ENCODE assay signal across 11 cellular contexts in genomic region chr4:101953949-101954348, GRCh38.
DNase-seq lines count a peak whose midpoint lies in the region; TF ChIP-seq lines count a peak whose summit lies in the region.
"Had no signal": no experiment of that assay in that cellular context is flagged by ENCODE, and none has a peak within 500 bp of the region (broad histone marks: within the 10 kb centered on the region; RNA-seq: fewer than 3 reads in every experiment).

No MANE protein-coding gene starts in this region.

- H3K4me1 ChIP-seq in A673 (ENCODE audit: insufficient read depth, low read length, poor library complexity, severe bottlenecking) (no peaks in the 10 kb centered on the region), adipocyte (ENCODE audit: control insufficient read depth, insufficient read depth, low read length) (peaks cover 22% of the 10 kb centered on the region), testis (peaks cover 5% of the 10 kb centered on the region), ovary (ENCODE audit: insufficient read depth) (no peaks in the 10 kb centered on the region)
- H3K4me1 ChIP-seq in CD8-positive, alpha-beta memory T cell (ENCODE audit: insufficient read depth, low read length) = no peaks in the 10 kb centered on the region

- intact Hi-C loops in A673 (cut with micrococcal nuclease; ENCODE audit: unreplicated experiment) (no loop called here), testis (cut with DNase I; ENCODE audit: low total_unique reads) (no loop called here), ovary (cut with DNase I) (no loop called here)

- H3K9me3 Mint-ChIP-seq in CD8-positive, alpha-beta memory T cell = no peaks in the 10 kb centered on the region
- H3K9me3 Mint-ChIP-seq: activated naive CD4-positive, alpha-beta T cell treated with anti-CD3 and anti-CD28 coated beads, Interleukin-2, amount 50 U/mL, for 24 hours; CD4-positive, alpha-beta T cell had no signal

- no TSS peak for BruUV-seq in A673 (replicated peaks; lab: Mats Ljungman, UMichigan)

- 29 to 44% methylated on average over 4 of the region's 4 CpGs for WGBS in testis, 2 donors
- WGBS in ovary, 3 donors = 3 to 7% (median 6%) methylated on average over 4 of the region's 4 CpGs

- H3K36me3 Mint-ChIP-seq in CD8-positive, alpha-beta memory T cell = no peaks in the 10 kb centered on the region
- H3K36me3 Mint-ChIP-seq: activated naive CD4-positive, alpha-beta T cell treated with anti-CD3 and anti-CD28 coated beads, Interleukin-2, amount 50 U/mL, for 24 hours had no signal

- no peak overlapping the region for H3K4me3 Mint-ChIP-seq in CD8-positive, alpha-beta memory T cell
- H3K4me3 Mint-ChIP-seq: activated naive CD4-positive, alpha-beta T cell treated with anti-CD3 and anti-CD28 coated beads, Interleukin-2, amount 50 U/mL, for 24 hours; CD4-positive, alpha-beta T cell had no signal

- H3K27me3 ChIP-seq in A673 (replicated peaks; ENCODE audit: insufficient read depth, low read depth, low read length, poor library complexity) = no peaks in the 10 kb centered on the region
- no peaks in the 10 kb centered on the region for H3K27me3 ChIP-seq in adipocyte (replicated peaks; ENCODE audit: control insufficient read depth, insufficient read depth, low read length)
- H3K27me3 ChIP-seq in testis = no peaks in the 10 kb centered on the region
- H3K27me3 ChIP-seq in ovary = no peaks in the 10 kb centered on the region
- no peaks in the 10 kb centered on the region for H3K27me3 ChIP-seq in CD8-positive, alpha-beta memory T cell (ENCODE audit: insufficient read depth, low read length, poor library complexity, severe bottlenecking)

- TF ChIP-seq POLR2A in testis (IDR thresholded peaks at IDR 0.05) (no peak), ovary (IDR thresholded peaks at IDR 0.05) (no peak)

- H3K36me3 ChIP-seq in A673 (ENCODE audit: insufficient read depth, low read length, poor library complexity, severe bottlenecking) (no peaks in the 10 kb centered on the region), adipocyte (ENCODE audit: control insufficient read depth, insufficient read depth, low read length, severe bottlenecking) (no peaks in the 10 kb centered on the region), testis (ENCODE audit: low read depth, missing control alignments) (no peaks in the 10 kb centered on the region), ovary (no peaks in the 10 kb centered on the region)
- H3K36me3 ChIP-seq in CD8-positive, alpha-beta memory T cell (ENCODE audit: insufficient read depth, low read length) = no peaks in the 10 kb centered on the region

- H3K4me3 ChIP-seq in A673 (ENCODE audit: low read depth, low read length, poor library complexity, severe bottlenecking) = no peak overlapping the region
- H3K4me3 ChIP-seq in adipocyte (ENCODE audit: low read length) = peak overlapping the region; percentile 28
- no peak overlapping the region for H3K4me3 ChIP-seq in testis
- H3K4me3 ChIP-seq in ovary = no peak overlapping the region
- no peak overlapping the region for H3K4me3 ChIP-seq in CD8-positive, alpha-beta memory T cell (ENCODE audit: low read length)

- H3K4me1 Mint-ChIP-seq in CD8-positive, alpha-beta memory T cell = no peaks in the 10 kb centered on the region
- H3K4me1 Mint-ChIP-seq: activated naive CD4-positive, alpha-beta T cell treated with anti-CD3 and anti-CD28 coated beads, Interleukin-2, amount 50 U/mL, for 24 hours had no signal

- no peak for TF ChIP-seq CTCF in A673 (conservative IDR thresholded peaks at IDR 0.05; ENCODE audit: low read depth, low read length)
- TF ChIP-seq CTCF in testis (IDR thresholded peaks at IDR 0.05) = no peak
- no peak for TF ChIP-seq CTCF in ovary (IDR thresholded peaks at IDR 0.05)

- H3K9ac ChIP-seq in adipocyte (ENCODE audit: low read length) = peak overlapping the region; percentile 58

- H3K27ac ChIP-seq in A673 (ENCODE audit: low read depth, low read length, poor library complexity, severe bottlenecking) = no peak overlapping the region
- H3K27ac ChIP-seq in testis = peak overlapping the region in 1 of 2 donors; percentile 33
- no peak overlapping the region for H3K27ac ChIP-seq in ovary
- no peak overlapping the region for H3K27ac ChIP-seq in CD8-positive, alpha-beta memory T cell (ENCODE audit: low read depth, low read length)

- no peak for TF ChIP-seq EP300 in ovary (IDR thresholded peaks at IDR 0.05)

- DNase-seq in A673 (ENCODE audit: low spot score) = peak; percentile 34
- DNase-seq in HT1080 (ENCODE audit: low read depth) = peak; percentile 81
- DNase-seq in adipocyte (ENCODE audit: low read depth) = peak; percentile 44
- peak; percentile 67 for DNase-seq in iris pigment epithelial cell (ENCODE audit: low read depth)
- DNase-seq in NCI-H1417 treated with DMSO at 0.1 percent for 48 hours (lab: John Stamatoyannopoulos, UW) = no peak
- no peak for DNase-seq in testis
- no peak for DNase-seq in ovary
- DNase-seq in CD8-positive, alpha-beta memory T cell = no peak
- DNase-seq: CD4-positive, alpha-beta T cell; NCI-H187 had no signal

- no peaks in the 10 kb centered on the region for H3K27me3 Mint-ChIP-seq in CD8-positive, alpha-beta memory T cell
- H3K27me3 Mint-ChIP-seq: activated naive CD4-positive, alpha-beta T cell treated with anti-CD3 and anti-CD28 coated beads, Interleukin-2, amount 50 U/mL, for 24 hours had no signal

- H3K27ac Mint-ChIP-seq in CD8-positive, alpha-beta memory T cell = no peak overlapping the region
- H3K27ac Mint-ChIP-seq: activated naive CD4-positive, alpha-beta T cell treated with anti-CD3 and anti-CD28 coated beads, Interleukin-2, amount 50 U/mL, for 24 hours; CD4-positive, alpha-beta T cell had no signal

- CTCF ChIA-PET in A673 (lab: Charles Lee) = no interaction called here
- CTCF ChIA-PET in CD8-positive, alpha-beta memory T cell (lab: Charles Lee) = no interaction called here

- POLR2A ChIA-PET in A673 (lab: Charles Lee; ENCODE audit: low non-redundant PET) = no interaction called here
- POLR2A ChIA-PET in CD8-positive, alpha-beta memory T cell (lab: Charles Lee) = no interaction called here

- H3K9me3 ChIP-seq in A673 (ENCODE audit: low read depth, low read length, poor library complexity, severe bottlenecking) (no peaks in the 10 kb centered on the region), adipocyte (ENCODE audit: control insufficient read depth, low read length) (no peaks in the 10 kb centered on the region), testis (no peaks in the 10 kb centered on the region), ovary (no peaks in the 10 kb centered on the region)
- H3K9me3 ChIP-seq in CD8-positive, alpha-beta memory T cell (ENCODE audit: low read length) = no peaks in the 10 kb centered on the region

Comparison
In these comparisons a context has a peak if more than half of its experiments do, and no peak if none do; other contexts are left out.
1. DNase-seq: peak in A673 (single experiment), HT1080 (single experiment), adipocyte (single experiment) and iris pigment epithelial cell (single experiment); none in NCI-H1417 treated with DMSO at 0.1 percent for 48 hours (single experiment), testis (single experiment), ovary (0 of 5) and CD8-positive, alpha-beta memory T cell (0 of 5).